Comparison of ENCODE assay signal across 1 cellular context in the genomic region with DNA sequence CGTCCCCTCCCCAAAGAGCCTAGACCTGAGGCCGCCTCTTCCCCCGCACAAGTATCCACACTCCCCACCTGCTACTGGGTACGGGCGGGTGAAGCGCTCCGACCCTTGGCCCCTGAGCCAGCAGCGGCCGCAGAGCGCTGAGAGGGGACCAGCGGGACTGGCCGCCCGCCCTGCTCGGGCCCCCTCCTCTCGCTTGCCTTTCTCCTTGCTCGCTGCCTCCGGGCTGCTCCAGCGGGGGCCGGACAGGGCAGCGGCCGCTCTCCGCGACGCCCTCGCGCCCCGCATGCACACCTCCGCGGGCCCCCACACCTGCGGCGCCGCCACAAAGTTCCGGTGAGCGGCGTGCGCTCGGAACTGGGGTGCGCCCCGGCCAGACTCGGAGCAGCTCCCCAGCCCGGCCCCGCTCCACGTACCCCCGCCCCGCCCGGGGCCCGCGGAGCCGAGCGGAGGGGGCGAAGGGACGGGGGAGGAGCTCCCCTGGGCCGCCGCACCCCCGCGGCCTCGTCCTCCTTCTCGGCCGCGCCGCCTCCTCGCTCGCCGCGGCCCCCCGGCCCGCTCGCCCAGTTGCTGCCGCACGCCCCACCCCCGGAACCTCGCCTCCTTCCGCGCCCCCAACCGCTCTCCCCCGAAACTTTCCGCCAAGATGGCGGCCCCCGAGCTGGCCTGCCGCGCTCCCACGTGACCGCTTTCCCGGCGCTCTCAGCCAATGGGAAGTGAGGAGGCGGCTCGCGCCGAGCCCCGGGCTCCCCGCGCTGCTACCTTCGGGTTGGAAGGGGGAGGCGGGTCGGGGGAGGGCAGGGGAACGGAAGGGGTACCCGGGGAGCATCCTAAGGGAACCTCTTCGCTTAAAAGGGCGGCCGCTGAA.
A peak's percentile ranks its signal among the peaks of the same experiment; 100 is the strongest.
TF ChIP-seq lines count a peak whose summit lies in the region.

No MANE protein-coding gene starts in this region.

TF ChIP-seq in HEK293, 187 proteins besides CTCF, POLR2A, EP300 and RAD21 (continued from another document):
- TF ChIP-seq, protein P1, sequence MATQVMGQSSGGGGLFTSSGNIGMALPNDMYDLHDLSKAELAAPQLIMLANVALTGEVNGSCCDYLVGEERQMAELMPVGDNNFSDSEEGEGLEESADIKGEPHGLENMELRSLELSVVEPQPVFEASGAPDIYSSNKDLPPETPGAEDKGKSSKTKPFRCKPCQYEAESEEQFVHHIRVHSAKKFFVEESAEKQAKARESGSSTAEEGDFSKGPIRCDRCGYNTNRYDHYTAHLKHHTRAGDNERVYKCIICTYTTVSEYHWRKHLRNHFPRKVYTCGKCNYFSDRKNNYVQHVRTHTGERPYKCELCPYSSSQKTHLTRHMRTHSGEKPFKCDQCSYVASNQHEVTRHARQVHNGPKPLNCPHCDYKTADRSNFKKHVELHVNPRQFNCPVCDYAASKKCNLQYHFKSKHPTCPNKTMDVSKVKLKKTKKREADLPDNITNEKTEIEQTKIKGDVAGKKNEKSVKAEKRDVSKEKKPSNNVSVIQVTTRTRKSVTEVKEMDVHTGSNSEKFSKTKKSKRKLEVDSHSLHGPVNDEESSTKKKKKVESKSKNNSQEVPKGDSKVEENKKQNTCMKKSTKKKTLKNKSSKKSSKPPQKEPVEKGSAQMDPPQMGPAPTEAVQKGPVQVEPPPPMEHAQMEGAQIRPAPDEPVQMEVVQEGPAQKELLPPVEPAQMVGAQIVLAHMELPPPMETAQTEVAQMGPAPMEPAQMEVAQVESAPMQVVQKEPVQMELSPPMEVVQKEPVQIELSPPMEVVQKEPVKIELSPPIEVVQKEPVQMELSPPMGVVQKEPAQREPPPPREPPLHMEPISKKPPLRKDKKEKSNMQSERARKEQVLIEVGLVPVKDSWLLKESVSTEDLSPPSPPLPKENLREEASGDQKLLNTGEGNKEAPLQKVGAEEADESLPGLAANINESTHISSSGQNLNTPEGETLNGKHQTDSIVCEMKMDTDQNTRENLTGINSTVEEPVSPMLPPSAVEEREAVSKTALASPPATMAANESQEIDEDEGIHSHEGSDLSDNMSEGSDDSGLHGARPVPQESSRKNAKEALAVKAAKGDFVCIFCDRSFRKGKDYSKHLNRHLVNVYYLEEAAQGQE (tag by site-specific recombination; IDR thresholded peaks at IDR 0.05), result no peak
- TF ChIP-seq MYNN (tag by site-specific recombination; IDR thresholded peaks at IDR 0.05; ENCODE audit: borderline replicate concordance) (peak; percentile 71; the same call in 1 of the 2 replicates), ZBTB11 (tag by site-specific recombination; conservative IDR thresholded peaks at IDR 0.05; ENCODE audit: low read depth) (peak; percentile 33; the same call in 1 of the 2 replicates), ZBTB20 (tag by site-specific recombination; IDR thresholded peaks at IDR 0.05) (peak; percentile 98)
